ENCODE assay signal across 19 cellular contexts in the genomic region with DNA sequence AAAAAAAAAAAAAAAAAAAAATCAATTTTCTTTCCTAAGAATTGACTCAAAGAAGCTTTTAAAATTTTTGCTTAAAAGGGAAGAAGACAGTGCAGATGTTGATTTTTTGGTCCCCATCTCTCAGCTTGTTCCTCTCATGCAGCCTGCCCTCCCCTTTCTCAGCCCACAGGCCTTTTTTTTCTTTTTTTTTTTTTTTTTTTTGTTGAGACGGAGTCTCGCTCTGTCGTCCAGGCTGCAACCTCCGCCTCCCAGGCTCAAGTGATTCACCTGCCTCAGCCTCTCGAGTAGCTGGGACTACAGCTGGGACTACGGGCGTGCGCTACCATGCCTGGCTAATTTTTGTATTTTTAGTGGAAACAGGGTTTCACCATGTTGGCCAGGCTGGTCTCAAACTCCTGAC.
"Had no signal": no experiment of that assay in that cellular context is flagged by ENCODE, and none has a peak within 500 bp of the region (broad histone marks: within the 10 kb centered on the region; RNA-seq: fewer than 3 reads in every experiment).

No MANE protein-coding gene starts in this region.

- H3K36me3 Mint-ChIP-seq: WTC11 had no signal

- H3K27ac ChIP-seq: body of pancreas, ovary had no signal

- ATAC-seq: activated CD8-positive, alpha-beta memory T cell treated with anti-CD3 and anti-CD28 coated beads, Interleukin-2, amount 10 ng/mL, durations not matched to agents 7 days and 5 days; body of pancreas; naive thymus-derived CD8-positive, alpha-beta T cell; sciatic nerve; WTC11 had no signal

- H3K27ac Mint-ChIP-seq: activated CD4-positive, alpha-beta memory T cell treated with anti-CD3 and anti-CD28 coated beads, Interleukin-2, amount 10 ng/mL, durations not matched to agents 7 days and 5 days; activated CD8-positive, alpha-beta memory T cell treated with anti-CD3 and anti-CD28 coated beads, Interleukin-2, amount 10 ng/mL, durations not matched to agents 7 days and 5 days; activated naive CD8-positive, alpha-beta T cell; T-helper 2 cell treated with Interferon-gamma antibody and Interleukin-4, amounts not matched to agents 5 μg/mL and 100 μg/mL, for 36 hours had no signal

- H3K9me3 Mint-ChIP-seq: activated CD4-positive, alpha-beta memory T cell treated with anti-CD3 and anti-CD28 coated beads, Interleukin-2, amount 10 ng/mL, durations not matched to agents 7 days and 5 days; naive thymus-derived CD8-positive, alpha-beta T cell; T-helper 2 cell treated with Interferon-gamma antibody and Interleukin-4, amounts not matched to agents 5 μg/mL and 100 μg/mL, for 36 hours; type B pancreatic cell; WTC11 had no signal

- H3K4me3 Mint-ChIP-seq: activated CD4-positive, alpha-beta memory T cell treated with anti-CD3 and anti-CD28 coated beads, Interleukin-2, amount 10 ng/mL, durations not matched to agents 7 days and 5 days; activated CD8-positive, alpha-beta memory T cell treated with anti-CD3 and anti-CD28 coated beads, Interleukin-2, amount 10 ng/mL, durations not matched to agents 7 days and 5 days; activated naive CD8-positive, alpha-beta T cell; T-helper 2 cell treated with Interferon-gamma antibody and Interleukin-4, amounts not matched to agents 5 μg/mL and 100 μg/mL, for 36 hours; WTC11 had no signal

- FAIRE-seq: frontal cortex, TTC549 had no signal

- H3K27me3 Mint-ChIP-seq: activated CD4-positive, alpha-beta memory T cell treated with anti-CD3 and anti-CD28 coated beads, Interleukin-2, amount 10 ng/mL, durations not matched to agents 7 days and 5 days; activated CD8-positive, alpha-beta memory T cell treated with anti-CD3 and anti-CD28 coated beads, Interleukin-2, amount 10 ng/mL, durations not matched to agents 7 days and 5 days; activated naive CD8-positive, alpha-beta T cell; naive thymus-derived CD8-positive, alpha-beta T cell; type B pancreatic cell had no signal

- H3K9me3 ChIP-seq: body of pancreas, ovary, spleen had no signal

- H3K4me3 ChIP-seq: body of pancreas, ovary, spleen had no signal

- H3K27me3 ChIP-seq: body of pancreas, ovary, spleen had no signal

- DNase-seq: activated CD4-positive, alpha-beta memory T cell treated with anti-CD3 and anti-CD28 coated beads, Interleukin-2, amount 10 ng/mL, durations not matched to agents 7 days and 5 days; activated CD4-positive, alpha-beta T cell treated with anti-CD3 and anti-CD28 coated beads for 48 hours; activated CD8-positive, alpha-beta memory T cell treated with anti-CD3 and anti-CD28 coated beads, Interleukin-2, amount 10 ng/mL, durations not matched to agents 7 days and 5 days; amniotic stem cell; body of pancreas; head of caudate nucleus; kidney glomerular epithelial cell; mesenchymal stem cell; naive thymus-derived CD8-positive, alpha-beta T cell; ovary; spleen; stimulated activated naive CD4-positive, alpha-beta T cell treated with Interleukin-2 at 50 U/mL for 16 hours had no signal

- H3K36me3 ChIP-seq: ovary had no signal
